In genomic region chr5:143570989-143571388, GRCh38 we compare ENCODE assay signal across 1 cellular context.
TF ChIP-seq lines count a peak whose summit lies in the region.

No MANE protein-coding gene starts in this region.

TF ChIP-seq in HepG2, 621 proteins besides CTCF, POLR2A, EP300 and RAD21 (continued from another document):
- no peak for TF ChIP-seq ZFYVE20 (CRISPR knock-in tag; IDR thresholded peaks at IDR 0.05; ENCODE audit: borderline replicate concordance, low read depth)
- no peak for TF ChIP-seq RXRA (CRISPR knock-in tag; IDR thresholded peaks at IDR 0.05)
- peak; percentile 63 for TF ChIP-seq FOXP4 (CRISPR knock-in tag; IDR thresholded peaks at IDR 0.05)
- TF ChIP-seq ZNF331 (CRISPR knock-in tag; IDR thresholded peaks at IDR 0.05), result 0 out of 2 replicates have a peak, but pooled peaks have one; percentile 14
- no peak for TF ChIP-seq ZNF468 (CRISPR knock-in tag; IDR thresholded peaks at IDR 0.05)
- TF ChIP-seq RARA (CRISPR knock-in tag; IDR thresholded peaks at IDR 0.05), result 0 out of 2 replicates have a peak, but pooled peaks have one; percentile 17
- TF ChIP-seq ZNF770 (CRISPR knock-in tag; IDR thresholded peaks at IDR 0.05), result peak; percentile 85
- TF ChIP-seq FOXA3 (CRISPR knock-in tag; IDR thresholded peaks at IDR 0.05), result peak; percentile 59
- no peak for TF ChIP-seq FOXP1 (IDR thresholded peaks at IDR 0.05)
- TF ChIP-seq FOXP1 (CRISPR knock-in tag; IDR thresholded peaks at IDR 0.05), result peak; percentile 74; the same call in 1 of the 2 replicates
- TF ChIP-seq ZBTB33 (CRISPR knock-in tag; IDR thresholded peaks at IDR 0.05), result peak; percentile 56; the same call in 1 of the 2 replicates
- peak; percentile 59 for TF ChIP-seq SALL1 (CRISPR knock-in tag; IDR thresholded peaks at IDR 0.05)
- no peak for TF ChIP-seq TEAD2 (CRISPR knock-in tag; IDR thresholded peaks at IDR 0.05)
